Comparison of ENCODE assay signal across 8 cellular contexts in genomic region chr2:218658671-218659257, GRCh38. TPM values are rescaled to one million over a fixed set of nuclear protein-coding genes. Genes with fewer than 3 reads are reported as not detected.
DNase-seq lines count a peak whose midpoint lies in the region; ATAC-seq, FAIRE-seq and TF ChIP-seq lines count a peak whose summit lies in the region.

No MANE protein-coding gene starts in this region.

- H3K36me3 Mint-ChIP-seq in activated naive CD8-positive, alpha-beta T cell treated with anti-CD3 and anti-CD28 coated beads, Interleukin-2, amount 10 ng/mL, durations not matched to agents 7 days and 5 days: peaks cover 6% of the 10 kb centered on the region

- H3K9ac ChIP-seq in smooth muscle cell (ENCODE audit: low read depth): peak overlapping the region; percentile 21

- ATAC-seq in GM19395 (IDR thresholded peaks at IDR 0.05; ENCODE audit: unreplicated experiment) (peak; percentile 47), HG03469 (IDR thresholded peaks at IDR 0.05; ENCODE audit: unreplicated experiment) (peak; percentile 39)
- peak; percentile 36 for ATAC-seq in activated naive CD8-positive, alpha-beta T cell treated with anti-CD3 and anti-CD28 coated beads, Interleukin-2, amount 10 ng/mL, durations not matched to agents 7 days and 5 days (ENCODE audit: low read depth)

- H3K27me3 Mint-ChIP-seq in activated naive CD8-positive, alpha-beta T cell treated with anti-CD3 and anti-CD28 coated beads, Interleukin-2, amount 10 ng/mL, durations not matched to agents 7 days and 5 days: no peaks in the 10 kb centered on the region

- DNase-seq in DMS53 treated with DMSO at 0.1 percent for 48 hours (lab: John Stamatoyannopoulos, UW; ENCODE audit: unreplicated experiment) (peak; percentile 11), RCC 7860 (ENCODE audit: low spot score) (peak; percentile 39), iPS DF 6.9 (ENCODE audit: low read depth, low spot score) (no peak), smooth muscle cell (lab: John Stamatoyannopoulos, UW; ENCODE audit: unreplicated experiment) (no peak), T1000 (lab: John Stamatoyannopoulos, UW) (no peak)
- peak; percentile 63 for DNase-seq in activated naive CD8-positive, alpha-beta T cell treated with anti-CD3 and anti-CD28 coated beads, Interleukin-2, amount 10 ng/mL, durations not matched to agents 7 days and 5 days

- H3K4me1 Mint-ChIP-seq in activated naive CD8-positive, alpha-beta T cell treated with anti-CD3 and anti-CD28 coated beads, Interleukin-2, amount 10 ng/mL, durations not matched to agents 7 days and 5 days: peaks cover 28% of the 10 kb centered on the region

- no peaks in the 10 kb centered on the region for H3K4me1 ChIP-seq in iPS DF 6.9 (ENCODE audit: control insufficient read depth, insufficient read depth, low read length)
- H3K4me1 ChIP-seq in smooth muscle cell (ENCODE audit: low read depth): peaks cover 6% of the 10 kb centered on the region

- FAIRE-seq in RCC 7860 (lab: Jason Lieb, UNC): peak; percentile 41

- peaks cover 23% of the 10 kb centered on the region for H3K36me3 ChIP-seq in iPS DF 6.9 (ENCODE audit: control insufficient read depth, insufficient read depth, low read length)
- no peaks in the 10 kb centered on the region for H3K36me3 ChIP-seq in smooth muscle cell (ENCODE audit: low read depth)

- TF ChIP-seq CTCF in smooth muscle cell (IDR thresholded peaks at IDR 0.05; ENCODE audit: borderline replicate concordance, insufficient read depth, poor library complexity, severe bottlenecking): peak; percentile 34

- peak overlapping the region; percentile 98 for H3K4me3 Mint-ChIP-seq in activated naive CD8-positive, alpha-beta T cell treated with anti-CD3 and anti-CD28 coated beads, Interleukin-2, amount 10 ng/mL, durations not matched to agents 7 days and 5 days

- H3K4me3 ChIP-seq in iPS DF 6.9 (ENCODE audit: low read length) (peak overlapping the region; percentile 87), smooth muscle cell (peak overlapping the region; percentile 88)

- no CpG with 5 or more reads among the region's 27 CpGs for WGBS in iPS DF 6.9 (ENCODE audit: insufficient coverage, insufficient read length)
- 3% methylated on average over 27 of the region's 27 CpGs for WGBS in smooth muscle cell (ENCODE audit: low lambda C conversion rate)

- H3K9me3 ChIP-seq in iPS DF 6.9 (ENCODE audit: control insufficient read depth, insufficient read depth, low read length): no peaks in the 10 kb centered on the region
- H3K9me3 ChIP-seq in smooth muscle cell (replicated peaks; ENCODE audit: low read depth): no peaks in the 10 kb centered on the region

- no peaks in the 10 kb centered on the region for H3K9me3 Mint-ChIP-seq in activated naive CD8-positive, alpha-beta T cell treated with anti-CD3 and anti-CD28 coated beads, Interleukin-2, amount 10 ng/mL, durations not matched to agents 7 days and 5 days

- peak overlapping the region; percentile 92 for H2AFZ ChIP-seq in smooth muscle cell (ENCODE audit: low read depth)

- peaks cover 3% of the 10 kb centered on the region for H3F3A ChIP-seq in smooth muscle cell (ENCODE audit: low read depth)

- peak overlapping the region; percentile 83 for H3K4me2 ChIP-seq in smooth muscle cell

- H3K27ac ChIP-seq in iPS DF 6.9 (ENCODE audit: low read length) (no peak overlapping the region), smooth muscle cell (ENCODE audit: low read depth) (no peak overlapping the region)

- peak overlapping the region; percentile 96 for H3K27ac Mint-ChIP-seq in activated naive CD8-positive, alpha-beta T cell treated with anti-CD3 and anti-CD28 coated beads, Interleukin-2, amount 10 ng/mL, durations not matched to agents 7 days and 5 days

- H3K27me3 ChIP-seq in iPS DF 6.9 (ENCODE audit: control insufficient read depth, insufficient read depth, low read length): no peaks in the 10 kb centered on the region
- no peaks in the 10 kb centered on the region for H3K27me3 ChIP-seq in smooth muscle cell (ENCODE audit: low read depth)

- peaks cover 12% of the 10 kb centered on the region for H3K79me2 ChIP-seq in smooth muscle cell (ENCODE audit: low read depth)

- POLR2A ChIA-PET in activated naive CD8-positive, alpha-beta T cell treated with anti-CD3 and anti-CD28 coated beads, Interleukin-2, amount 10 ng/mL, durations not matched to agents 7 days and 5 days (lab: Charles Lee): interaction anchor here (0.7 to 5.1 kb wide), 10 partner anchors 8 to 443 kb away, joined by 3 to 53 read pairs (median 4); partner anchors contain the start of genes RNF25, STK36 and TTLL4

- H4K20me1 ChIP-seq in smooth muscle cell (ENCODE audit: low read depth): no peaks in the 10 kb centered on the region

RNA-seq across cellular contexts. Expression of gene ZNF142, which starts 0.7 kb away (rescaled TPM):
- 10 to 100 TPM; 48.6 TPM for total RNA-seq in activated naive CD8-positive, alpha-beta T cell treated with anti-CD3 and anti-CD28 coated beads, Interleukin-2, amount 10 ng/mL, durations not matched to agents 7 days and 5 days
- 3.9 and 5.8 TPM in 2 replicates for total RNA-seq in smooth muscle cell
- polyA plus RNA-seq in smooth muscle cell: 6.9 and 7.3 TPM in 2 replicates

RNA-seq across cellular contexts. Expression of gene BCS1L, which starts 0.7 kb away (rescaled TPM):
- total RNA-seq in activated naive CD8-positive, alpha-beta T cell treated with anti-CD3 and anti-CD28 coated beads, Interleukin-2, amount 10 ng/mL, durations not matched to agents 7 days and 5 days: 10 to 100 TPM; 46.7 to 49.3 TPM
- 23.8 and 44.3 TPM in 2 replicates for total RNA-seq in smooth muscle cell
- polyA plus RNA-seq in smooth muscle cell: 39.5 and 41.1 TPM in 2 replicates

RNA-seq across cellular contexts. Expression of gene RNF25, which starts 13.0 kb away (rescaled TPM):
- total RNA-seq in activated naive CD8-positive, alpha-beta T cell treated with anti-CD3 and anti-CD28 coated beads, Interleukin-2, amount 10 ng/mL, durations not matched to agents 7 days and 5 days: 10 to 100 TPM; 21.9 to 30.9 TPM
- total RNA-seq in smooth muscle cell: 43.1 and 44.3 TPM in 2 replicates
- polyA plus RNA-seq in smooth muscle cell: 33.5 and 36.1 TPM in 2 replicates

RNA-seq across cellular contexts. Expression of gene STK36, which starts 13.1 kb away (rescaled TPM):
- 10 to 100 TPM; 19.9 to 20.1 TPM for total RNA-seq in activated naive CD8-positive, alpha-beta T cell treated with anti-CD3 and anti-CD28 coated beads, Interleukin-2, amount 10 ng/mL, durations not matched to agents 7 days and 5 days
- total RNA-seq in smooth muscle cell: 22.2 and 22.7 TPM in 2 replicates
- polyA plus RNA-seq in smooth muscle cell: 18.8 and 32.3 TPM in 2 replicates

RNA-seq across cellular contexts. Expression of gene PLCD4, which starts 51.1 kb away (rescaled TPM):
- under 1 TPM; 0.54 to 0.64 TPM for total RNA-seq in activated naive CD8-positive, alpha-beta T cell treated with anti-CD3 and anti-CD28 coated beads, Interleukin-2, amount 10 ng/mL, durations not matched to agents 7 days and 5 days
- total RNA-seq in smooth muscle cell: 0.18 TPM in 2 replicates
- polyA plus RNA-seq in smooth muscle cell: 0.63 and 2.5 TPM in 2 replicates

Comparison
In these comparisons a context has a peak if more than half of its experiments do, and no peak if none do; other contexts are left out.
1. DNase-seq: peak in DMS53 treated with DMSO at 0.1 percent for 48 hours (single experiment), RCC 7860 (single experiment) and activated naive CD8-positive, alpha-beta T cell treated with anti-CD3 and anti-CD28 coated beads, Interleukin-2, amount 10 ng/mL, durations not matched to agents 7 days and 5 days (single experiment); none in iPS DF 6.9 (single experiment), smooth muscle cell (single experiment) and T1000 (single experiment).
2. Peak in every context shown above with its lines, with median percentiles within 50 percentile points of each other: ATAC-seq.